Comparison of ENCODE assay signal across 2 cellular contexts in the genomic region with DNA sequence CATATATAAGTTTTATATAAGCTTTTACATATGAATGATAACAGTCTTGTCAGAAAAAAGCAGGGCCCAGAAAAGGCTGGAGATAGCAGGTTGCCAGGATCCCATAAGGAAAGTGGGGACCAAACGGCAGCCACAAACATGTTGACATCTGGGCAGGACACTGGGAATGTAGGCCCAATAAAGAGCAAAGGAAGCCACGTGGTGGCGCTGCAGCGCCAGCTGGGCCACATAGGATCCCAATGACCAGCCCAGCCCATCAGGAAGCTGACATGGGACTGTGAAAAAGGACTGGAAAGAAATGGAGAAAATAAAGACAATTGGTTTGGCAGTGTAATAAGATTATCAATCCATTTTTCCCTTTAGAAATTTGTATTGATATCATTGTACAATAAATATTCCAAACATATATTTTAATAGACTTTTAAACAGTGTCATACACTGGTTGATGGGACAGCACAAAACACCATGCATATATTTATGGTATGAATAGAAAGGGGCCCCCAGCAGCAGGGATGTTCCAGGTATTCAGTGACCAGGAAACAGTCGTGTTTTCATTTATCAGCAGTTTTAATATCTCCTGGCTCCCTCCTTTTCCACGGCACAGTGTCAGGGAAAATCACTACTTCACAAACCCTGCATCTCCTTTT.
TF ChIP-seq lines count a peak whose summit lies in the region.

No MANE protein-coding gene starts in this region.

TF ChIP-seq in IMR-90, 13 proteins besides CTCF, POLR2A, EP300 and RAD21:
- TF ChIP-seq, protein P1, sequence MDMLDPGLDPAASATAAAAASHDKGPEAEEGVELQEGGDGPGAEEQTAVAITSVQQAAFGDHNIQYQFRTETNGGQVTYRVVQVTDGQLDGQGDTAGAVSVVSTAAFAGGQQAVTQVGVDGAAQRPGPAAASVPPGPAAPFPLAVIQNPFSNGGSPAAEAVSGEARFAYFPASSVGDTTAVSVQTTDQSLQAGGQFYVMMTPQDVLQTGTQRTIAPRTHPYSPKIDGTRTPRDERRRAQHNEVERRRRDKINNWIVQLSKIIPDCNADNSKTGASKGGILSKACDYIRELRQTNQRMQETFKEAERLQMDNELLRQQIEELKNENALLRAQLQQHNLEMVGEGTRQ (IDR thresholded peaks at IDR 0.05; ENCODE audit: low read depth, low read length): no peak
- peak; percentile 73 for TF ChIP-seq SMC3 (IDR thresholded peaks at IDR 0.05; ENCODE audit: low read depth, low read length)
- TF ChIP-seq FOS (IDR thresholded peaks at IDR 0.05; ENCODE audit: low read depth, low read length): no peak

TF ChIP-seq in H1, 55 proteins besides CTCF, POLR2A, EP300 and RAD21:
- TF ChIP-seq YY1 (IDR thresholded peaks at IDR 0.05; ENCODE audit: low read depth, low read length): 0 out of 2 replicates have a peak, but pooled peaks have one; percentile 28
- TF ChIP-seq, protein P2, sequence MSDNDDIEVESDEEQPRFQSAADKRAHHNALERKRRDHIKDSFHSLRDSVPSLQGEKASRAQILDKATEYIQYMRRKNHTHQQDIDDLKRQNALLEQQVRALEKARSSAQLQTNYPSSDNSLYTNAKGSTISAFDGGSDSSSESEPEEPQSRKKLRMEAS (IDR thresholded peaks at IDR 0.05): peak; percentile 54; the same call in 1 of the 2 replicates
- peak; percentile 61; the same call in 1 of the 2 replicates for TF ChIP-seq TEAD4 (IDR thresholded peaks at IDR 0.05; ENCODE audit: low read depth, low read length)
- TF ChIP-seq SIRT6 (IDR thresholded peaks at IDR 0.05; ENCODE audit: low read length): no peak
